ENCODE assay signal across 1 cellular context in genomic region chr1:234971586-234972297, GRCh38.
A peak's percentile ranks its signal among the peaks of the same experiment; 100 is the strongest.
TF ChIP-seq lines count a peak whose summit lies in the region.

No MANE protein-coding gene starts in this region.

TF ChIP-seq in GM12878, 131 proteins besides CTCF, POLR2A, EP300 and RAD21 (continued from another document and continues in another):
- TF ChIP-seq PAX5 (IDR thresholded peaks at IDR 0.05; ENCODE audit: borderline replicate concordance, low read depth, low read length): peak; percentile 7; the same call in 1 of the 2 replicates
- TF ChIP-seq YBX1 (IDR thresholded peaks at IDR 0.05): no peak
- no peak for TF ChIP-seq IRF5 (IDR thresholded peaks at IDR 0.05; ENCODE audit: borderline replicate concordance)
- no peak for TF ChIP-seq NRF1 (conservative IDR thresholded peaks at IDR 0.05; ENCODE audit: low read depth, low read length)
- no peak for TF ChIP-seq USF1 (IDR thresholded peaks at IDR 0.05; ENCODE audit: borderline replicate concordance, extremely low read length, insufficient read depth, low read depth, low read length)
- no peak for TF ChIP-seq SUZ12 (IDR thresholded peaks at IDR 0.05; ENCODE audit: unreplicated experiment)
- TF ChIP-seq ZBTB11 (CRISPR knock-in tag; IDR thresholded peaks at IDR 0.05): peak; percentile 23; the same call in 1 of the 2 replicates
- no peak for TF ChIP-seq MAX (IDR thresholded peaks at IDR 0.05; ENCODE audit: low read depth, low read length)
- no peak for TF ChIP-seq STAT1 (conservative IDR thresholded peaks at IDR 0.05)
- peak; percentile 55; the same call in 1 of the 2 replicates for TF ChIP-seq CHD2 (IDR thresholded peaks at IDR 0.05; ENCODE audit: borderline replicate concordance, low read depth, low read length)
- TF ChIP-seq TBL1XR1 (IDR thresholded peaks at IDR 0.05; ENCODE audit: low read depth, low read length): no peak; the same call in 1 of the 2 replicates
- TF ChIP-seq BRCA1 (IDR thresholded peaks at IDR 0.05; ENCODE audit: low read depth, low read length): no peak
- TF ChIP-seq RCOR1 (conservative IDR thresholded peaks at IDR 0.05; ENCODE audit: low read depth, low read length): 0 out of 2 replicates have a peak, but pooled peaks have one; percentile 6
- no peak for TF ChIP-seq MTA3 (IDR thresholded peaks at IDR 0.05; ENCODE audit: borderline replicate concordance, low read length)
- no peak for TF ChIP-seq SPI1 (IDR thresholded peaks at IDR 0.05; ENCODE audit: borderline replicate concordance, insufficient read depth, low read depth, low read length)
- no peak for TF ChIP-seq RUNX3 (IDR thresholded peaks at IDR 0.05; ENCODE audit: low read length)
- TF ChIP-seq KDM1A (IDR thresholded peaks at IDR 0.05; ENCODE audit: borderline replicate concordance): no peak
- no peak for TF ChIP-seq EGR1 (IDR thresholded peaks at IDR 0.05; ENCODE audit: borderline replicate concordance in 1 of 2, low read depth in 2 of 2, low read length in 2 of 2)
- TF ChIP-seq IRF3 (IDR thresholded peaks at IDR 0.05): no peak
- TF ChIP-seq ASH2L (IDR thresholded peaks at IDR 0.05; ENCODE audit: borderline replicate concordance, low read depth): no peak
- TF ChIP-seq ELK1 (IDR thresholded peaks at IDR 0.05; ENCODE audit: low read depth, low read length): no peak
- peak; percentile 32 for TF ChIP-seq BACH1 (IDR thresholded peaks at IDR 0.05; ENCODE audit: borderline replicate concordance)
- TF ChIP-seq PML (IDR thresholded peaks at IDR 0.05; ENCODE audit: low read length): no peak
- peak; percentile 77 to 84 for TF ChIP-seq IKZF2 (IDR thresholded peaks at IDR 0.05)
- 0 out of 2 replicates have a peak, but pooled peaks have one; percentile 73 for TF ChIP-seq RELB (IDR thresholded peaks at IDR 0.05; ENCODE audit: low read depth)
- TF ChIP-seq SMAD1 (IDR thresholded peaks at IDR 0.05; ENCODE audit: low read depth, partially characterized antibody): peak; percentile 37
- no peak; the same call in 1 of the 2 replicates for TF ChIP-seq CHD1 (IDR thresholded peaks at IDR 0.05; ENCODE audit: low read depth, low read length)
- peak; percentile 68 for TF ChIP-seq BMI1 (IDR thresholded peaks at IDR 0.05; ENCODE audit: borderline replicate concordance)
- TF ChIP-seq STAT3 (IDR thresholded peaks at IDR 0.05; ENCODE audit: low read depth, low read length): no peak
- TF ChIP-seq ZNF207 (IDR thresholded peaks at IDR 0.05; ENCODE audit: borderline replicate concordance): no peak
- no peak for TF ChIP-seq NFYA (IDR thresholded peaks at IDR 0.05; ENCODE audit: borderline replicate concordance, low read depth, low read length)
- TF ChIP-seq ZZZ3 (IDR thresholded peaks at IDR 0.05; ENCODE audit: control insufficient read depth, insufficient read length, low read depth): no peak
- TF ChIP-seq CEBPZ (IDR thresholded peaks at IDR 0.05; ENCODE audit: low read depth, low read length): no peak
- TF ChIP-seq EED (IDR thresholded peaks at IDR 0.05; ENCODE audit: low read depth): peak; percentile 42; the same call in 1 of the 2 replicates
- TF ChIP-seq CUX1 (IDR thresholded peaks at IDR 0.05; ENCODE audit: insufficient replicate concordance, low read depth, low read length): no peak
- TF ChIP-seq E2F4 (IDR thresholded peaks at IDR 0.05; ENCODE audit: low read depth, low read length): no peak
- TF ChIP-seq MXI1 (IDR thresholded peaks at IDR 0.05; ENCODE audit: low read depth, low read length): no peak
- no peak for TF ChIP-seq TCF3 (IDR thresholded peaks at IDR 0.05; ENCODE audit: borderline replicate concordance, insufficient read depth, low read depth, low read length)
- TF ChIP-seq YY1 (IDR thresholded peaks at IDR 0.05; ENCODE audit: low read depth, low read length): 0 out of 2 replicates have a peak, but pooled peaks have one; percentile 12
- TF ChIP-seq POLR2AphosphoS2 (IDR thresholded peaks at IDR 0.05; ENCODE audit: low read depth, low read length): no peak
- TF ChIP-seq PAX8 (IDR thresholded peaks at IDR 0.05): no peak
- TF ChIP-seq SUPT20H (IDR thresholded peaks at IDR 0.05; ENCODE audit: borderline replicate concordance, control insufficient read depth, low read depth, low read length): no peak
- no peak for TF ChIP-seq ZNF622 (IDR thresholded peaks at IDR 0.05)
